In the genomic region with DNA sequence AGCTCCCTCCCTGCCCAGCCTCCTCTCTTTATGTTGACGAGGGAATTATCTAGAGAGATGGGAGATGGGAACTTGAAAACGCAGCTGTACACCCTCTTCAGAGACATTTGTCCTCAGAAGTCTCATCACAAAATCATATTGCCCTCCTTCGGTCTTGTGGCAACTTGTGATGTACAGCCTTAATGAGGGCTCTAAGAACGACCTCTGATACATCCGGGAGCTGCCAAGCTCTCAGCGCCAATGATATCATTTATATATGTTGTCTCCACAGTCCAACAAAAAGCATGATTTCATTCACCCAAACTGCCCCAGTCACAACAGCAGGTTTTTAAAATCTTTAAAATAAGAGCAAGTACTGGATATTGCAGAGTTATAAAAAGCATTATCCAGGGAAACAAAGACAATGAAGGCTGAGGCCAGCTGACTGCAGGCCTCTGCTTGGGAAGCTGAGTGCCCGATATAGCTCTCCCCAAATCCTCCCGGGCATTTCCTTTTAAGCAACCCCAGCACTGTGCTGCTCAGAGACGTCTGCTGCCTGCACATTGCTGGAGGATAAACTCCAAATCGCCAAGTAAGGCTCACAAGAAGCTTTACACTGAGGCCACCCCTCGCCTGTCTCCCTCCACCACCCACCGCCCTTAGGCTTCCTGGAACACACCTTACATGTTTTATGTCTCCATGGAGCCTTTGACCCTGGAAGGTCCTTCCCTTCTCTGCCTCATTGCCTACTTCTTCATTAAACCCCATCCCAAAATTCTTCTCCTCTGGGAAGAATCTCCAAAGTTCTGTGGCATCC, we compare ENCODE assay signal across 19 cellular contexts.
DNase-seq lines count a peak whose midpoint lies in the region; ATAC-seq and TF ChIP-seq lines count a peak whose summit lies in the region.
"Had no signal": no experiment of that assay in that cellular context is flagged by ENCODE, and none has a peak within 500 bp of the region (broad histone marks: within the 10 kb centered on the region; RNA-seq: fewer than 3 reads in every experiment).

No MANE protein-coding gene starts in this region.

- H3K27ac Mint-ChIP-seq in GM23338 = no peak overlapping the region
- H3K27ac Mint-ChIP-seq in endothelial cell (ENCODE audit: unreplicated experiment) = peak overlapping the region; percentile 54
- H3K27ac Mint-ChIP-seq in neural progenitor cell = no peak overlapping the region
- no peak overlapping the region for H3K27ac Mint-ChIP-seq in activated T-helper 2 cell treated with anti-CD3 and anti-CD28 coated beads, Interferon-gamma antibody, Interleukin-2, Interleukin-4, amounts not matched to agents 10 μg/mL and 5 μg/mL and 100 μg/mL, durations not matched to agents 14 hours and 24 hours and 36 hours
- H3K27ac Mint-ChIP-seq: CD8-positive, alpha-beta memory T cell; HFFc6 had no signal

- H3K4me3 Mint-ChIP-seq in GM23338 = no peak overlapping the region
- H3K4me3 Mint-ChIP-seq in endothelial cell (ENCODE audit: unreplicated experiment) = no peak overlapping the region
- no peak overlapping the region for H3K4me3 Mint-ChIP-seq in neural progenitor cell
- H3K4me3 Mint-ChIP-seq in activated T-helper 2 cell treated with anti-CD3 and anti-CD28 coated beads, Interferon-gamma antibody, Interleukin-2, Interleukin-4, amounts not matched to agents 10 μg/mL and 5 μg/mL and 100 μg/mL, durations not matched to agents 14 hours and 24 hours and 36 hours (ENCODE audit: low read depth) = no peak overlapping the region
- H3K4me3 Mint-ChIP-seq: CD8-positive, alpha-beta memory T cell; HFFc6 had no signal

- H2AFZ ChIP-seq in GM23338 (no peak overlapping the region; the same call in 1 of the 2 replicates), neural progenitor cell (replicated peaks) (peak overlapping the region; percentile 10)

- no peaks in the 10 kb centered on the region for H3K9me3 ChIP-seq in neural progenitor cell (ENCODE audit: low read depth)
- H3K9me3 ChIP-seq: BLaER1, Caco-2 had no signal

- H3F3A ChIP-seq in GM23338 (replicated peaks; ENCODE audit: low read depth) (no peaks in the 10 kb centered on the region), neural progenitor cell (ENCODE audit: low read depth) (no peaks in the 10 kb centered on the region)

- no peaks in the 10 kb centered on the region for H3K36me3 ChIP-seq in GM23338 (ENCODE audit: insufficient read depth)
- H3K36me3 ChIP-seq in neural progenitor cell = no peaks in the 10 kb centered on the region
- H3K36me3 ChIP-seq: BLaER1 had no signal

- H3K9me3 Mint-ChIP-seq in GM23338 (no peaks in the 10 kb centered on the region; the same call in 2 of the 3 replicates), endothelial cell (ENCODE audit: unreplicated experiment) (no peaks in the 10 kb centered on the region), neural progenitor cell (no peaks in the 10 kb centered on the region)
- no peaks in the 10 kb centered on the region for H3K9me3 Mint-ChIP-seq in activated T-helper 2 cell treated with anti-CD3 and anti-CD28 coated beads, Interferon-gamma antibody, Interleukin-2, Interleukin-4, amounts not matched to agents 10 μg/mL and 5 μg/mL and 100 μg/mL, durations not matched to agents 14 hours and 24 hours and 36 hours

- ATAC-seq in GM23338 = no peak
- ATAC-seq: GM12878, K562 had no signal

- H3K4me1 ChIP-seq in GM23338 (ENCODE audit: insufficient read depth) (no peaks in the 10 kb centered on the region), neural progenitor cell (no peaks in the 10 kb centered on the region)
- H3K4me1 ChIP-seq: Caco-2 had no signal

- H3K36me3 Mint-ChIP-seq in GM23338 (ENCODE audit: low read depth) = no peaks in the 10 kb centered on the region
- no peaks in the 10 kb centered on the region for H3K36me3 Mint-ChIP-seq in endothelial cell (ENCODE audit: low read depth, unreplicated experiment)
- H3K36me3 Mint-ChIP-seq in neural progenitor cell = no peaks in the 10 kb centered on the region
- H3K36me3 Mint-ChIP-seq in activated T-helper 2 cell treated with anti-CD3 and anti-CD28 coated beads, Interferon-gamma antibody, Interleukin-2, Interleukin-4, amounts not matched to agents 10 μg/mL and 5 μg/mL and 100 μg/mL, durations not matched to agents 14 hours and 24 hours and 36 hours (ENCODE audit: low read depth) = no peaks in the 10 kb centered on the region
- H3K36me3 Mint-ChIP-seq: CD8-positive, alpha-beta memory T cell had no signal

- H3K4me2 ChIP-seq in GM23338 (no peak overlapping the region), neural progenitor cell (no peak overlapping the region)
- H3K4me2 ChIP-seq: BLaER1 had no signal

- H3K27me3 ChIP-seq in GM23338 (ENCODE audit: insufficient read depth) = no peaks in the 10 kb centered on the region
- H3K27me3 ChIP-seq in neural progenitor cell = no peaks in the 10 kb centered on the region
- H3K27me3 ChIP-seq: BLaER1 had no signal

- 0 out of 3 replicates have a peak, but pooled peaks cover 2% of the 10 kb centered on the region for H3K4me1 Mint-ChIP-seq in GM23338
- no peaks in the 10 kb centered on the region for H3K4me1 Mint-ChIP-seq in endothelial cell (ENCODE audit: unreplicated experiment)
- no peaks in the 10 kb centered on the region for H3K4me1 Mint-ChIP-seq in neural progenitor cell
- H3K4me1 Mint-ChIP-seq in activated T-helper 2 cell treated with anti-CD3 and anti-CD28 coated beads, Interferon-gamma antibody, Interleukin-2, Interleukin-4, amounts not matched to agents 10 μg/mL and 5 μg/mL and 100 μg/mL, durations not matched to agents 14 hours and 24 hours and 36 hours (ENCODE audit: low read depth) = no peaks in the 10 kb centered on the region
- H3K4me1 Mint-ChIP-seq: CD8-positive, alpha-beta memory T cell had no signal

- peak; percentile 8 for DNase-seq in GM23338 (ENCODE audit: low spot score)
- DNase-seq in endothelial cell (ENCODE audit: low spot score) = no peak
- DNase-seq in neural progenitor cell (ENCODE audit: low spot score) = peak; percentile 6
- DNase-seq in ureter (ENCODE audit: low spot score) = peak; percentile 18
- no peak for DNase-seq in activated T-helper 2 cell treated with anti-CD3 and anti-CD28 coated beads, Interferon-gamma antibody, Interleukin-2, Interleukin-4, amounts not matched to agents 10 μg/mL and 5 μg/mL and 100 μg/mL, durations not matched to agents 14 hours and 24 hours and 36 hours (ENCODE audit: low spot score)
- no peak for DNase-seq in RPMI8226
- no peak for DNase-seq in inferior parietal cortex (ENCODE audit: extremely low spot score)
- DNase-seq: AML-193; Caco-2; CD8-positive, alpha-beta memory T cell; DND-41; GF-D8; HCEC 1CT; HFFc6 had no signal

- H3K27me3 Mint-ChIP-seq in GM23338 (ENCODE audit: insufficient read depth, low read depth, poor library complexity) (peaks cover 5% of the 10 kb centered on the region), endothelial cell (ENCODE audit: unreplicated experiment) (no peaks in the 10 kb centered on the region), neural progenitor cell (ENCODE audit: insufficient read depth, low read depth) (no peaks in the 10 kb centered on the region)
- H3K27me3 Mint-ChIP-seq in activated T-helper 2 cell treated with anti-CD3 and anti-CD28 coated beads, Interferon-gamma antibody, Interleukin-2, Interleukin-4, amounts not matched to agents 10 μg/mL and 5 μg/mL and 100 μg/mL, durations not matched to agents 14 hours and 24 hours and 36 hours (ENCODE audit: low read depth) = no peaks in the 10 kb centered on the region

- H3K27ac ChIP-seq in GM23338 (ENCODE audit: low read depth) (no peak overlapping the region), neural progenitor cell (no peak overlapping the region)
- H3K27ac ChIP-seq: 22Rv1, BLaER1, HL-60 had no signal

- no peaks in the 10 kb centered on the region for H3K79me2 ChIP-seq in GM23338 (replicated peaks; ENCODE audit: insufficient read depth)
- H3K79me2 ChIP-seq in neural progenitor cell (ENCODE audit: low read depth) = no peaks in the 10 kb centered on the region

- H3K9ac ChIP-seq in neural progenitor cell = no peak overlapping the region
- H3K9ac ChIP-seq: BLaER1 had no signal

- H3K4me3 ChIP-seq in GM23338 (no peak overlapping the region), neural progenitor cell (no peak overlapping the region)
- H3K4me3 ChIP-seq: BLaER1, GM12878, K562 had no signal

- intact Hi-C loops in activated T-helper 2 cell treated with anti-CD3 and anti-CD28 coated beads, Interferon-gamma antibody, Interleukin-2, Interleukin-4, amounts not matched to agents 10 μg/mL and 5 μg/mL and 100 μg/mL, durations not matched to agents 14 hours and 24 hours and 36 hours (cut with micrococcal nuclease) = no loop called here

- TF ChIP-seq CTCF in GM23338 (conservative IDR thresholded peaks at IDR 0.05; ENCODE audit: low read depth in 2 of 2) = no peak
- TF ChIP-seq CTCF in endothelial cell (IDR thresholded peaks at IDR 0.05; ENCODE audit: unreplicated experiment) = no peak
- TF ChIP-seq CTCF in neural progenitor cell (IDR thresholded peaks at IDR 0.05) = no peak

- H3K9me2 ChIP-seq in GM23338 (ENCODE audit: insufficient read depth) = 0 out of 2 replicates have a peak, but pooled peaks cover 5% of the 10 kb centered on the region

- H4K20me1 ChIP-seq in GM23338 (replicated peaks; ENCODE audit: insufficient read depth) = no peaks in the 10 kb centered on the region
- H4K20me1 ChIP-seq in neural progenitor cell (ENCODE audit: low read depth) = no peaks in the 10 kb centered on the region
- H4K20me1 ChIP-seq: BLaER1 had no signal

TF ChIP-seq in GM23338, 12 proteins besides CTCF, POLR2A, EP300 and RAD21 (continues in another document):
- TF ChIP-seq JUNB (IDR thresholded peaks at IDR 0.05; ENCODE audit: unreplicated experiment) = no peak
- TF ChIP-seq, protein P1, sequence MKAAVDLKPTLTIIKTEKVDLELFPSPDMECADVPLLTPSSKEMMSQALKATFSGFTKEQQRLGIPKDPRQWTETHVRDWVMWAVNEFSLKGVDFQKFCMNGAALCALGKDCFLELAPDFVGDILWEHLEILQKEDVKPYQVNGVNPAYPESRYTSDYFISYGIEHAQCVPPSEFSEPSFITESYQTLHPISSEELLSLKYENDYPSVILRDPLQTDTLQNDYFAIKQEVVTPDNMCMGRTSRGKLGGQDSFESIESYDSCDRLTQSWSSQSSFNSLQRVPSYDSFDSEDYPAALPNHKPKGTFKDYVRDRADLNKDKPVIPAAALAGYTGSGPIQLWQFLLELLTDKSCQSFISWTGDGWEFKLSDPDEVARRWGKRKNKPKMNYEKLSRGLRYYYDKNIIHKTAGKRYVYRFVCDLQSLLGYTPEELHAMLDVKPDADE (IDR thresholded peaks at IDR 0.05) = no peak
- no peak for TF ChIP-seq CREB1 (CRISPR knock-in tag; IDR thresholded peaks at IDR 0.05; ENCODE audit: low read depth)

Comparison
In these comparisons a context has a peak if more than half of its experiments do, and no peak if none do; other contexts are left out.
1. DNase-seq: peak in GM23338 (single experiment), neural progenitor cell (single experiment) and ureter (single experiment); none in endothelial cell (single experiment), activated T-helper 2 cell treated with anti-CD3 and anti-CD28 coated beads, Interferon-gamma antibody, Interleukin-2, Interleukin-4, amounts not matched to agents 10 μg/mL and 5 μg/mL and 100 μg/mL, durations not matched to agents 14 hours and 24 hours and 36 hours (single experiment), RPMI8226 (single experiment) and inferior parietal cortex (single experiment).